ENCODE assay signal across 1 cellular context in genomic region chr4:4423706-4424498, GRCh38.
TF ChIP-seq lines count a peak whose summit lies in the region.

No MANE protein-coding gene starts in this region.

TF ChIP-seq in H1, 55 proteins besides CTCF, POLR2A, EP300 and RAD21 (continued from another document):
- no peak for TF ChIP-seq CTBP2 (IDR thresholded peaks at IDR 0.05; ENCODE audit: borderline replicate concordance, insufficient read depth, insufficient read length, low read length)
- no peak for TF ChIP-seq POLR2AphosphoS5 (IDR thresholded peaks at IDR 0.05; ENCODE audit: low read depth, low read length)
- TF ChIP-seq BACH1 (IDR thresholded peaks at IDR 0.05; ENCODE audit: low read length), result no peak
- no peak for TF ChIP-seq CREB1 (IDR thresholded peaks at IDR 0.05)
- no peak for TF ChIP-seq CHD2 (IDR thresholded peaks at IDR 0.05; ENCODE audit: low read length)
- no peak for TF ChIP-seq SAP30 (IDR thresholded peaks at IDR 0.05; ENCODE audit: insufficient read depth, insufficient replicate concordance, low read length)
- TF ChIP-seq CEBPB (IDR thresholded peaks at IDR 0.05; ENCODE audit: low read depth, low read length), result no peak
- no peak for TF ChIP-seq RFX5 (IDR thresholded peaks at IDR 0.05; ENCODE audit: borderline replicate concordance, low read depth, low read length)
- no peak for TF ChIP-seq JUN (IDR thresholded peaks at IDR 0.05; ENCODE audit: low read depth, low read length)
- no peak for TF ChIP-seq ZNF274 (IDR thresholded peaks at IDR 0.05; ENCODE audit: borderline replicate concordance, extremely low read depth, low read length)
- TF ChIP-seq TAF1 (IDR thresholded peaks at IDR 0.05; ENCODE audit: low read depth, low read length), result no peak
- no peak for TF ChIP-seq TBP (IDR thresholded peaks at IDR 0.05; ENCODE audit: low read depth, low read length)
- no peak for TF ChIP-seq HDAC6 (IDR thresholded peaks at IDR 0.05; ENCODE audit: low read depth, low read length)
- TF ChIP-seq PHF8 (conservative IDR thresholded peaks at IDR 0.05; ENCODE audit: low read depth, low read length), result no peak
- TF ChIP-seq SP2 (IDR thresholded peaks at IDR 0.05; ENCODE audit: low read length), result no peak
- TF ChIP-seq FOSL1 (IDR thresholded peaks at IDR 0.05; ENCODE audit: insufficient read depth, low read depth, low read length), result no peak
TF ChIP-seq in H1: peak in this region for 0.
